8 cellular contexts compared by ENCODE assay signal in genomic region chr17:50346313-50347086, GRCh38. TPM values are rescaled to one million over a fixed set of nuclear protein-coding genes. Genes with fewer than 3 reads are reported as not detected.
DNase-seq lines count a peak whose midpoint lies in the region; ATAC-seq, FAIRE-seq and TF ChIP-seq lines count a peak whose summit lies in the region.

No MANE protein-coding gene starts in this region.

- peak; percentile 47 for ATAC-seq in Right ventricle myocardium superior (ENCODE audit: poor library complexity)

- peak; percentile 60 for DNase-seq in GM12892 (ENCODE audit: insufficient read length)
- peak; percentile 18 for DNase-seq in H4 (ENCODE audit: low spot score)
- DNase-seq in M059J (ENCODE audit: low read depth), result peak; percentile 40
- DNase-seq in activated T-helper 2 cell treated with anti-CD3 and anti-CD28 coated beads, Interferon-gamma antibody, Interleukin-2, Interleukin-4, amounts not matched to agents 10 μg/mL and 5 μg/mL and 100 μg/mL, durations not matched to agents 14 hours and 24 hours and 36 hours (ENCODE audit: low spot score), result peak; percentile 38
- DNase-seq in Right ventricle myocardium superior, result peak; percentile 67
- peak; percentile 50 for DNase-seq in progenitor cell of endocrine pancreas (ENCODE audit: low spot score, unreplicated experiment)
- no peak for DNase-seq in NCI-H2196 (lab: John Stamatoyannopoulos, UW; ENCODE audit: unreplicated experiment)
- DNase-seq in DMS153 (lab: John Stamatoyannopoulos, UW), result no peak

- peak overlapping the region; percentile 93 for H3K4me3 Mint-ChIP-seq in activated T-helper 2 cell treated with anti-CD3 and anti-CD28 coated beads, Interferon-gamma antibody, Interleukin-2, Interleukin-4, amounts not matched to agents 10 μg/mL and 5 μg/mL and 100 μg/mL, durations not matched to agents 14 hours and 24 hours and 36 hours (ENCODE audit: low read depth)
- H3K4me3 Mint-ChIP-seq in progenitor cell of endocrine pancreas (ENCODE audit: low read depth), result peak overlapping the region; percentile 90

- peaks cover 36% of the 10 kb centered on the region for H3K4me1 Mint-ChIP-seq in activated T-helper 2 cell treated with anti-CD3 and anti-CD28 coated beads, Interferon-gamma antibody, Interleukin-2, Interleukin-4, amounts not matched to agents 10 μg/mL and 5 μg/mL and 100 μg/mL, durations not matched to agents 14 hours and 24 hours and 36 hours (ENCODE audit: low read depth)
- peaks cover 10% of the 10 kb centered on the region for H3K4me1 Mint-ChIP-seq in progenitor cell of endocrine pancreas (ENCODE audit: low read depth)

- TF ChIP-seq POLR2A in GM12892 (IDR thresholded peaks at IDR 0.05; ENCODE audit: low read depth, low read length), result no peak

- intact Hi-C loops in activated T-helper 2 cell treated with anti-CD3 and anti-CD28 coated beads, Interferon-gamma antibody, Interleukin-2, Interleukin-4, amounts not matched to agents 10 μg/mL and 5 μg/mL and 100 μg/mL, durations not matched to agents 14 hours and 24 hours and 36 hours (cut with micrococcal nuclease), result loop anchor here (5.0 kb wide), 2 partner anchors 39 to 144 kb away; partner anchors contain the start of gene COL1A1
- intact Hi-C loops in Right ventricle myocardium superior (cut with DNase I), result no loop called here

- peak; percentile 27 for FAIRE-seq in GM12892 (lab: Jason Lieb, UNC)

- no peak for TF ChIP-seq CTCF in progenitor cell of endocrine pancreas (IDR thresholded peaks at IDR 0.05; ENCODE audit: unreplicated experiment)

- no peaks in the 10 kb centered on the region for H3K27me3 Mint-ChIP-seq in activated T-helper 2 cell treated with anti-CD3 and anti-CD28 coated beads, Interferon-gamma antibody, Interleukin-2, Interleukin-4, amounts not matched to agents 10 μg/mL and 5 μg/mL and 100 μg/mL, durations not matched to agents 14 hours and 24 hours and 36 hours (ENCODE audit: low read depth)
- peaks cover 14% of the 10 kb centered on the region for H3K27me3 Mint-ChIP-seq in progenitor cell of endocrine pancreas

- H3K27ac Mint-ChIP-seq in activated T-helper 2 cell treated with anti-CD3 and anti-CD28 coated beads, Interferon-gamma antibody, Interleukin-2, Interleukin-4, amounts not matched to agents 10 μg/mL and 5 μg/mL and 100 μg/mL, durations not matched to agents 14 hours and 24 hours and 36 hours, result peak overlapping the region; percentile 81
- H3K27ac Mint-ChIP-seq in progenitor cell of endocrine pancreas, result peak overlapping the region; percentile 93

- H3K36me3 Mint-ChIP-seq in activated T-helper 2 cell treated with anti-CD3 and anti-CD28 coated beads, Interferon-gamma antibody, Interleukin-2, Interleukin-4, amounts not matched to agents 10 μg/mL and 5 μg/mL and 100 μg/mL, durations not matched to agents 14 hours and 24 hours and 36 hours (ENCODE audit: low read depth), result peaks cover 40% of the 10 kb centered on the region
- no peaks in the 10 kb centered on the region for H3K36me3 Mint-ChIP-seq in progenitor cell of endocrine pancreas (ENCODE audit: insufficient read depth)

- H3K9me3 Mint-ChIP-seq in activated T-helper 2 cell treated with anti-CD3 and anti-CD28 coated beads, Interferon-gamma antibody, Interleukin-2, Interleukin-4, amounts not matched to agents 10 μg/mL and 5 μg/mL and 100 μg/mL, durations not matched to agents 14 hours and 24 hours and 36 hours, result no peaks in the 10 kb centered on the region
- no peaks in the 10 kb centered on the region for H3K9me3 Mint-ChIP-seq in progenitor cell of endocrine pancreas (ENCODE audit: low read depth)

RNA-seq across cellular contexts. Expression of gene XYLT2, which starts 0.6 kb away (rescaled TPM):
- polyA plus RNA-seq in GM12892 (2012; ENCODE audit: missing spikeins), result 8.2 TPM
- total RNA-seq in H4 (2014; rRNA removed; shearing (Covaris generic)), result 21.0 and 22.3 TPM in 2 replicates
- total RNA-seq in M059J (2014; rRNA removed; shearing (Covaris generic)), result 17.8 and 37.4 TPM in 2 replicates
- total RNA-seq in activated T-helper 2 cell treated with anti-CD3 and anti-CD28 coated beads, Interferon-gamma antibody, Interleukin-2, Interleukin-4, amounts not matched to agents 10 μg/mL and 5 μg/mL and 100 μg/mL, durations not matched to agents 14 hours and 24 hours and 36 hours, result 134 and 143 TPM in 2 replicates
- 13.0 TPM for total RNA-seq in Right ventricle myocardium superior
- total RNA-seq in progenitor cell of endocrine pancreas, result 26.0 and 28.6 TPM in 2 replicates

RNA-seq across cellular contexts. Expression of gene MRPL27, which starts 26.5 kb away (rescaled TPM):
- polyA plus RNA-seq in GM12892 (2012; ENCODE audit: missing spikeins), result 77.5 TPM
- total RNA-seq in H4 (2014; rRNA removed; shearing (Covaris generic)), result 179 and 180 TPM in 2 replicates
- total RNA-seq in M059J (2014; rRNA removed; shearing (Covaris generic)), result 89.9 and 119 TPM in 2 replicates
- total RNA-seq in activated T-helper 2 cell treated with anti-CD3 and anti-CD28 coated beads, Interferon-gamma antibody, Interleukin-2, Interleukin-4, amounts not matched to agents 10 μg/mL and 5 μg/mL and 100 μg/mL, durations not matched to agents 14 hours and 24 hours and 36 hours, result 95.2 and 95.6 TPM in 2 replicates
- 78.6 TPM for total RNA-seq in Right ventricle myocardium superior
- 59.1 and 59.6 TPM in 2 replicates for total RNA-seq in progenitor cell of endocrine pancreas

RNA-seq across cellular contexts. Expression of gene EME1, which starts 26.5 kb away (rescaled TPM):
- polyA plus RNA-seq in GM12892 (2012; ENCODE audit: missing spikeins), result 18.3 TPM
- total RNA-seq in H4 (2014; rRNA removed; shearing (Covaris generic)), result 9.4 and 11.9 TPM in 2 replicates
- total RNA-seq in M059J (2014; rRNA removed; shearing (Covaris generic)), result 6.1 and 9.6 TPM in 2 replicates
- total RNA-seq in activated T-helper 2 cell treated with anti-CD3 and anti-CD28 coated beads, Interferon-gamma antibody, Interleukin-2, Interleukin-4, amounts not matched to agents 10 μg/mL and 5 μg/mL and 100 μg/mL, durations not matched to agents 14 hours and 24 hours and 36 hours, result 26.8 and 28.6 TPM in 2 replicates
- total RNA-seq in Right ventricle myocardium superior, result not detected
- 10.1 and 15.0 TPM in 2 replicates for total RNA-seq in progenitor cell of endocrine pancreas

RNA-seq across cellular contexts. Expression of gene LRRC59, which starts 50.8 kb away (rescaled TPM):
- polyA plus RNA-seq in GM12892 (2012; ENCODE audit: missing spikeins), result 33.4 TPM
- total RNA-seq in H4 (2014; rRNA removed; shearing (Covaris generic)), result 201 and 234 TPM in 2 replicates
- total RNA-seq in M059J (2014; rRNA removed; shearing (Covaris generic)), result 213 and 250 TPM in 2 replicates
- total RNA-seq in activated T-helper 2 cell treated with anti-CD3 and anti-CD28 coated beads, Interferon-gamma antibody, Interleukin-2, Interleukin-4, amounts not matched to agents 10 μg/mL and 5 μg/mL and 100 μg/mL, durations not matched to agents 14 hours and 24 hours and 36 hours, result 118 and 119 TPM in 2 replicates
- total RNA-seq in Right ventricle myocardium superior (20.3 TPM), progenitor cell of endocrine pancreas (55.2 and 56.0 TPM in 2 replicates)

Comparison
In these comparisons a context has a peak if more than half of its experiments do, and no peak if none do; other contexts are left out.
1. DNase-seq: peak in GM12892 (single experiment), H4 (single experiment), M059J (single experiment), activated T-helper 2 cell treated with anti-CD3 and anti-CD28 coated beads, Interferon-gamma antibody, Interleukin-2, Interleukin-4, amounts not matched to agents 10 μg/mL and 5 μg/mL and 100 μg/mL, durations not matched to agents 14 hours and 24 hours and 36 hours (single experiment), Right ventricle myocardium superior (single experiment) and progenitor cell of endocrine pancreas (single experiment); none in NCI-H2196 (single experiment) and DMS153 (single experiment).